ENCODE assay signal across 8 cellular contexts in the genomic region with DNA sequence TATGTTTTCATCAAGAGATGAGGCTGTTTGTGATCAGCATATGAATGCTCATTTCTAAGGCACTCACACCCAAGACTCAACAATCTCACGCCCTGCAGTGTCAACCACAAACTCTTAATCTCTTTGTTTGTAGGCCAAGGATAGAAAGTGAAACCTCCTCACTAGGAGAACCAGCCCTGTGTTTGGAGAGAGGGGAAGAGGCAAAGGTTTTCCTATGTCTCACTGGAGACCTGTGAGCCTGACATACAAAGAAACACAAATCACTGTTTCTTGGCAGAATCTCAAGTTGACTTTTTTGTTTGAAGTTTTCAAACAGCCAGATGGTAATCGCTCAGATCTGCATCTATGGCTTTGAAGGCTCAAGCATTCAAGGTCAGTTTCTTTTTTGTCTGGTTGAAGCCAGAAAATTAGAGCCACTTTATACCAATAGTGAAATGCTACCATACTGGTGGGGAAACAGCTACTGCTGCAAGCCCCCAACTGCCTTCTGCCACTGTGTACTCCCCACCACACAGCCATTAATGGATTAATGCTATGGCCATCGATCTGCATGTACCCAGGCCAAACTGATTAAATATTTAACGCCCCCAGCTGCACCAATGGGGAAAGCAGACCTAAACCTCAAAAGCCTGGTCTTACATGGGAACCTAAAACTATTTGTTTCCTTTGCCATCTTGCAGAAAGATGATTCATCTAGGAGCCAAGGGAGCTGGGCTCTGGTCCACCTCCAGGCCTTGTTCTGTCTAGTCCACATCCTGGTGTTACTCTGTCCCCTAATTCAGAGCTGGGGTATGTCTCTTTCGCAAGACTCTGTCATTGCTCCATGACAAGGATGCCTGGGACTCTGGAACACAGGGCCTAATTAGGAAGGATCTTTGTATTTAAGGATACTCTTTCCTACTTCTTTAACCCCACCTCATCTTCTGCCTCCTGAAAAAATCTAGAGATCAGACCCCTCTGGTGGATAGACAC. TPM values are rescaled to one million over a fixed set of nuclear protein-coding genes. Genes with fewer than 3 reads are reported as not detected.
DNase-seq lines count a peak whose midpoint lies in the region; ATAC-seq and TF ChIP-seq lines count a peak whose summit lies in the region.

No MANE protein-coding gene starts in this region.

- H3K9ac ChIP-seq in KMS-11 (peak overlapping the region; percentile 1; the same call in 1 of the 2 replicates), adipocyte (ENCODE audit: low read length) (no peak overlapping the region)

- no peak overlapping the region for H3K4me3 ChIP-seq in AG10803 (ENCODE audit: low read length)
- H3K4me3 ChIP-seq in KMS-11 (IDR thresholded peaks at IDR 0.05; ENCODE audit: insufficient read depth, low read depth, low read length) = peak overlapping the region; percentile 73
- H3K4me3 ChIP-seq in adipocyte (ENCODE audit: low read length) = peak overlapping the region; percentile 23
- no peak overlapping the region for H3K4me3 ChIP-seq in ovary

- no peaks in the 10 kb centered on the region for H3K36me3 ChIP-seq in KMS-11 (ENCODE audit: insufficient read depth)
- H3K36me3 ChIP-seq in adipocyte (ENCODE audit: control insufficient read depth, insufficient read depth, low read length, severe bottlenecking) = no peaks in the 10 kb centered on the region
- no peaks in the 10 kb centered on the region for H3K36me3 ChIP-seq in ovary

- H3K4me1 ChIP-seq in KMS-11 (ENCODE audit: low read depth, poor library complexity, severe bottlenecking) (peaks cover 46% of the 10 kb centered on the region), adipocyte (ENCODE audit: control insufficient read depth, insufficient read depth, low read length) (peaks cover 23% of the 10 kb centered on the region), ovary (ENCODE audit: insufficient read depth) (no peaks in the 10 kb centered on the region)

- no peak overlapping the region; the same call in 1 of the 2 replicates for H2AFZ ChIP-seq in KMS-11 (ENCODE audit: low read depth)

- H4K20me1 ChIP-seq in KMS-11 (ENCODE audit: insufficient read depth) = no peaks in the 10 kb centered on the region

- TF ChIP-seq POLR2A in ovary (IDR thresholded peaks at IDR 0.05) = no peak

- H3K27me3 ChIP-seq in KMS-11 (ENCODE audit: insufficient read depth, low read depth) (no peaks in the 10 kb centered on the region), adipocyte (replicated peaks; ENCODE audit: control insufficient read depth, insufficient read depth, low read length) (no peaks in the 10 kb centered on the region), ovary (no peaks in the 10 kb centered on the region)

- peak overlapping the region; percentile 71 for H3K4me2 ChIP-seq in KMS-11

- no peak for TF ChIP-seq EP300 in ovary (IDR thresholded peaks at IDR 0.05)

- intact Hi-C loops in ovary (cut with DNase I) = no loop called here

- DNase-seq in AG10803 (ENCODE audit: low read depth) (peak; percentile 93), adipocyte (ENCODE audit: low read depth) (peak; percentile 57), mesothelial cell of epicardium (ENCODE audit: low spot score in 2 of 2, unreplicated experiment in 2 of 2) (no peak), caudate nucleus (lab: John Stamatoyannopoulos, UW) (no peak), Ammon's horn (ENCODE audit: low spot score) (no peak), ovary (no peak)

- no peak overlapping the region for H3K4me3 Mint-ChIP-seq in mesothelial cell of epicardium

- WGBS in ovary, 3 donors = 53 to 61% (median 57%) methylated on average over 5 of the region's 5 CpGs

- H3K9me3 ChIP-seq in adipocyte (ENCODE audit: control insufficient read depth, low read length) (no peaks in the 10 kb centered on the region), ovary (no peaks in the 10 kb centered on the region)

- no peaks in the 10 kb centered on the region for H3K79me2 ChIP-seq in KMS-11 (ENCODE audit: insufficient read depth, low read depth)

- H3K27ac ChIP-seq in KMS-11 (peak overlapping the region; percentile 50), caudate nucleus (ENCODE audit: low read depth, low read length) (no peak overlapping the region), ovary (no peak overlapping the region)

- H3K4me1 Mint-ChIP-seq in mesothelial cell of epicardium = peaks cover 11% of the 10 kb centered on the region

- peak; percentile 72 for ATAC-seq in GM19025 (IDR thresholded peaks at IDR 0.05; ENCODE audit: low read depth, unreplicated experiment)

- H3K27ac Mint-ChIP-seq in mesothelial cell of epicardium = peak overlapping the region; percentile 81

- TF ChIP-seq CTCF in AG10803 (conservative IDR thresholded peaks at IDR 0.05; ENCODE audit: low read length) (0 out of 2 replicates have a peak, but pooled peaks have one; percentile 11), KMS-11 (conservative IDR thresholded peaks at IDR 0.05; ENCODE audit: low read depth, low read length) (no peak), mesothelial cell of epicardium (IDR thresholded peaks at IDR 0.05; ENCODE audit: unreplicated experiment) (no peak), ovary (IDR thresholded peaks at IDR 0.05) (no peak)

- H3K27me3 Mint-ChIP-seq in mesothelial cell of epicardium (ENCODE audit: low read depth) = no peaks in the 10 kb centered on the region

- peaks cover 2% of the 10 kb centered on the region for H3K36me3 Mint-ChIP-seq in mesothelial cell of epicardium

- H3K9me3 Mint-ChIP-seq in mesothelial cell of epicardium = peaks cover 6% of the 10 kb centered on the region

RNA-seq across cellular contexts. Expression of a gene that starts 16.3 kb away (rescaled TPM):
- total RNA-seq in mesothelial cell of epicardium (0.34 to 0.64 TPM (median 0.51 TPM) in 3 replicates), ovary (1 to 10 TPM in 1 of 7 donors, under 1 TPM in 4, not detected in 2; 0.36 to 2.0 (median 0.83) TPM)
- polyA plus RNA-seq in ovary = 10 to 100 TPM in 1 of 2 donors, under 1 TPM in 1; 0.21 to 13.4 TPM

RNA-seq across cellular contexts. Expression of a gene that starts 28.4 kb away (rescaled TPM):
- total RNA-seq in mesothelial cell of epicardium = 0.23 TPM in 1 of 3 replicates, not detected in the others
- total RNA-seq in ovary = under 1 TPM in 3 of 7 donors, not detected in 4; 0.15 to 0.25 (median 0.20) TPM
- 1 to 10 TPM in 1 of 2 donors, under 1 TPM in 1; 0.10 to 1.9 TPM for polyA plus RNA-seq in ovary

Comparison
In these comparisons a context has a peak if more than half of its experiments do, and no peak if none do; other contexts are left out.
1. DNase-seq: peak in AG10803 (single experiment) and adipocyte (single experiment); none in mesothelial cell of epicardium (0 of 2), caudate nucleus (0 of 61), Ammon's horn (single experiment) and ovary (0 of 5).
2. H3K4me3 ChIP-seq: peak in KMS-11 (single experiment) and adipocyte (single experiment); none in AG10803 (single experiment) and ovary (single experiment).